Comparison of ENCODE assay signal across 8 cellular contexts in genomic region chr6:27188206-27188884, GRCh38. TPM values are rescaled to one million over a fixed set of nuclear protein-coding genes. Genes with fewer than 3 reads are reported as not detected.
DNase-seq lines count a peak whose midpoint lies in the region; ATAC-seq and TF ChIP-seq lines count a peak whose summit lies in the region.

No MANE protein-coding gene starts in this region.

- peak overlapping the region; percentile 58 for H3K27ac ChIP-seq in BLaER1

- TF ChIP-seq POLR2A in GM18951 (IDR thresholded peaks at IDR 0.05; ENCODE audit: extremely low read depth, insufficient read depth, insufficient read length): peak; percentile 48

- H3K4me1 ChIP-seq in BLaER1: peaks cover 7% of the 10 kb centered on the region; the same call in 1 of the 2 replicates

- peak; percentile 71 for ATAC-seq in HG03097 (IDR thresholded peaks at IDR 0.05; ENCODE audit: low FRiP score, unreplicated experiment)

- H3K36me3 Mint-ChIP-seq in nephron progenitor cell (ENCODE audit: low read depth): peaks cover 11% of the 10 kb centered on the region

- peaks cover 4% of the 10 kb centered on the region; the same call in 1 of the 2 replicates for H3K36me3 ChIP-seq in BLaER1

- DNase-seq in NOMO-1 treated with dmso at 0.1 percent for 144 hours (lab: John Stamatoyannopoulos, UW; ENCODE audit: unreplicated experiment): peak; percentile 41
- DNase-seq in activated T-cell treated with anti-CD3 and anti-CD28 coated beads, Interleukin-2, amount 50 U/mL, for 48 hours: peak; percentile 72 to 73
- DNase-seq in fibroblast of the aortic adventitia (ENCODE audit: low read depth): peak; percentile 83
- DNase-seq in nephron progenitor cell: peak; percentile 65
- no peak for DNase-seq in NAMALWA (ENCODE audit: low spot score)

- H4K20me1 ChIP-seq in BLaER1: no peaks in the 10 kb centered on the region

- H3K9ac ChIP-seq in BLaER1: peak overlapping the region; percentile 77

- H3K27me3 Mint-ChIP-seq in nephron progenitor cell (ENCODE audit: low read depth, poor library complexity): no peaks in the 10 kb centered on the region

- TF ChIP-seq CTCF in fibroblast of the aortic adventitia (IDR thresholded peaks at IDR 0.05; ENCODE audit: insufficient read depth, low read length) (no peak), nephron progenitor cell (IDR thresholded peaks at IDR 0.05) (no peak)

- H3K27ac Mint-ChIP-seq in nephron progenitor cell: peak overlapping the region; percentile 88

- in situ Hi-C loops in GM18951 (cut with MboI; ENCODE audit: low sequenced_read_pairs, unreplicated experiment): no loop called here

- peaks cover 7% of the 10 kb centered on the region; the same call in 1 of the 2 replicates for H3K9me3 ChIP-seq in BLaER1

- peak overlapping the region; percentile 88 for H3K4me3 Mint-ChIP-seq in nephron progenitor cell

- peaks cover 34% of the 10 kb centered on the region for H3K4me1 Mint-ChIP-seq in nephron progenitor cell

- peaks cover 25% of the 10 kb centered on the region for H3K9me3 Mint-ChIP-seq in nephron progenitor cell

- no peaks in the 10 kb centered on the region for H3K27me3 ChIP-seq in BLaER1

- H3K4me3 ChIP-seq in BLaER1: peak overlapping the region; percentile 72
- H3K4me3 ChIP-seq in fibroblast of the aortic adventitia (ENCODE audit: low read depth, low read length): peak overlapping the region; percentile 76

- H3K4me2 ChIP-seq in BLaER1: peak overlapping the region; percentile 91

RNA-seq across cellular contexts. Expression of gene PRSS16, which starts 59.2 kb away (rescaled TPM):
- not detected in 2 replicates for total RNA-seq in fibroblast of the aortic adventitia (ENCODE audit: low replicate concordance)
